ENCODE assay signal across 3 cellular contexts in genomic region chr15:93228546-93228945, GRCh38.
"Had no signal": no experiment of that assay in that cellular context is flagged by ENCODE, and none has a peak within 500 bp of the region (broad histone marks: within the 10 kb centered on the region; RNA-seq: fewer than 3 reads in every experiment).

No MANE protein-coding gene starts in this region.

- ATAC-seq: GM12878 had no signal

- H3K4me3 ChIP-seq: GM12878 had no signal

- DNase-seq: GDM1, GF-D8 had no signal
